Comparison of ENCODE assay signal across 38 cellular contexts in genomic region chr11:78967811-78968210, GRCh38.
"Had no signal": no experiment of that assay in that cellular context is flagged by ENCODE, and none has a peak within 500 bp of the region (broad histone marks: within the 10 kb centered on the region; RNA-seq: fewer than 3 reads in every experiment).

No MANE protein-coding gene starts in this region.

- H3K9me3 Mint-ChIP-seq: activated naive CD4-positive, alpha-beta T cell treated with anti-CD3 and anti-CD28 coated beads for 36 hours; activated naive CD4-positive, alpha-beta T cell treated with anti-CD3 and anti-CD28 coated beads, Interleukin-2, amount 10 ng/mL, durations not matched to agents 7 days and 5 days; activated naive CD4-positive, alpha-beta T cell treated with anti-CD3 and anti-CD28 coated beads, Interleukin-2, amount 50 U/mL, for 24 hours; activated naive CD4-positive, alpha-beta T cell treated with anti-CD3 and anti-CD28 coated beads, Interleukin-2, amount 50 U/mL, for 72 hours; activated naive CD8-positive, alpha-beta T cell treated with anti-CD3 and anti-CD28 coated beads for 36 hours; activated naive CD8-positive, alpha-beta T cell treated with anti-CD3 and anti-CD28 coated beads, Interleukin-2, amount 10 ng/mL, durations not matched to agents 7 days and 5 days; activated naive CD8-positive, alpha-beta T cell treated with anti-CD3 and anti-CD28 coated beads, Interleukin-2, amount 50 U/mL, for 24 hours; activated T-cell treated with anti-CD3 and anti-CD28 coated beads, Interleukin-2, amount 50 U/mL, for 24 hours; activated T-cell treated with anti-CD3 and anti-CD28 coated beads, Interleukin-2, amount 50 U/mL, for 4 hours; activated T-cell treated with anti-CD3 and anti-CD28 coated beads, Interleukin-2, amount 50 U/mL, for 72 hours; activated T-helper 1 cell treated with anti-CD3 and anti-CD28 coated beads, Interleukin-12 subunit alpha, Interleukin-12 subunit beta, Interleukin-2, Interleukin-4 antibody, amounts not matched to agents 30 ng/mL and 10 ng/mL and 1 ng/mL, durations not matched to agents 14 hours and 24 hours and 36 hours; activated T-helper 17 cell treated with anti-CD3 and anti-CD28 coated beads, Interleukin-2, amount 50 U/mL, for 72 hours; activated T-helper 2 cell treated with anti-CD3 and anti-CD28 coated beads, Interferon-gamma antibody, Interleukin-2, Interleukin-4, amounts not matched to agents 10 μg/mL and 5 μg/mL and 100 μg/mL, durations not matched to agents 14 hours and 24 hours and 36 hours; brain; central memory CD8-positive, alpha-beta T cell had no signal

- H3K9me3 ChIP-seq: adrenal gland, ascending aorta, body of pancreas, breast epithelium had no signal

- H3K36me3 Mint-ChIP-seq: activated naive CD4-positive, alpha-beta T cell treated with anti-CD3 and anti-CD28 coated beads, Interleukin-2, amount 10 ng/mL, durations not matched to agents 7 days and 5 days; activated naive CD4-positive, alpha-beta T cell treated with anti-CD3 and anti-CD28 coated beads, Interleukin-2, amount 50 U/mL, for 24 hours; activated naive CD4-positive, alpha-beta T cell treated with anti-CD3 and anti-CD28 coated beads, Interleukin-2, amount 50 U/mL, for 72 hours; activated naive CD8-positive, alpha-beta T cell; activated naive CD8-positive, alpha-beta T cell treated with anti-CD3 and anti-CD28 coated beads for 36 hours; activated naive CD8-positive, alpha-beta T cell treated with anti-CD3 and anti-CD28 coated beads, Interleukin-2, amount 10 ng/mL, durations not matched to agents 7 days and 5 days; brain had no signal

- DNase-seq: activated effector memory CD4-positive, alpha-beta T cell treated with anti-CD3 and anti-CD28 coated beads, Interleukin-2, amount 50 U/mL, for 16 hours; activated effector memory CD4-positive, alpha-beta T cell treated with Interleukin-2 at 50 U/mL for 16 hours; activated gamma-delta T cell; activated gamma-delta T cell treated with Interleukin-2 at 50 U/mL for 16 hours; activated naive CD4-positive, alpha-beta T cell; activated naive CD4-positive, alpha-beta T cell treated with anti-CD3 and anti-CD28 coated beads for 36 hours; activated naive CD4-positive, alpha-beta T cell treated with anti-CD3 and anti-CD28 coated beads, Interleukin-2, amount 10 ng/mL, durations not matched to agents 7 days and 5 days; activated naive CD4-positive, alpha-beta T cell treated with anti-CD3 and anti-CD28 coated beads, Interleukin-2, amount 50 U/mL, for 16 hours; activated naive CD4-positive, alpha-beta T cell treated with Interleukin-2 at 50 U/mL for 16 hours; activated naive CD8-positive, alpha-beta T cell treated with anti-CD3 and anti-CD28 coated beads for 36 hours; activated naive CD8-positive, alpha-beta T cell treated with anti-CD3 and anti-CD28 coated beads, Interleukin-2, amount 10 ng/mL, durations not matched to agents 7 days and 5 days; activated naive CD8-positive, alpha-beta T cell treated with anti-CD3 and anti-CD28 coated beads, Interleukin-2, amount 50 U/mL, for 24 hours; activated T-cell treated with anti-CD3 and anti-CD28 coated beads, Interleukin-2, amount 50 U/mL, for 1 hour; activated T-cell treated with anti-CD3 and anti-CD28 coated beads, Interleukin-2, amount 50 U/mL, for 24 hours; activated T-cell treated with anti-CD3 and anti-CD28 coated beads, Interleukin-2, amount 50 U/mL, for 4 hours; activated T-cell treated with anti-CD3 and anti-CD28 coated beads, Interleukin-2, amount 50 U/mL, for 48 hours; activated T-cell treated with anti-CD3 and anti-CD28 coated beads, Interleukin-2, amount 50 U/mL, for 72 hours; adrenal gland; amniotic stem cell; amygdala; anterior cingulate cortex; aorta; body of pancreas; brain microvascular endothelial cell; central memory CD4-positive, alpha-beta T cell; cerebellar nuclear complex had no signal

- H3K36me3 ChIP-seq: adrenal gland, ascending aorta, brain microvascular endothelial cell, breast epithelium, cardiac muscle cell had no signal

- FAIRE-seq: astrocyte had no signal

- H3K4me1 Mint-ChIP-seq: activated naive CD4-positive, alpha-beta T cell treated with anti-CD3 and anti-CD28 coated beads, Interleukin-2, amount 10 ng/mL, durations not matched to agents 7 days and 5 days; activated naive CD8-positive, alpha-beta T cell treated with anti-CD3 and anti-CD28 coated beads for 36 hours; activated naive CD8-positive, alpha-beta T cell treated with anti-CD3 and anti-CD28 coated beads, Interleukin-2, amount 10 ng/mL, durations not matched to agents 7 days and 5 days; activated naive CD8-positive, alpha-beta T cell treated with anti-CD3 and anti-CD28 coated beads, Interleukin-2, amount 50 U/mL, for 24 hours; activated T-helper 17 cell treated with anti-CD3 and anti-CD28 coated beads, Interleukin-2, amount 50 U/mL, for 72 hours; central memory CD8-positive, alpha-beta T cell had no signal

- H3K4me1 ChIP-seq: adrenal gland, ascending aorta, body of pancreas, breast epithelium had no signal

- H3K4me3 Mint-ChIP-seq: activated naive CD4-positive, alpha-beta T cell treated with anti-CD3 and anti-CD28 coated beads for 36 hours; activated naive CD4-positive, alpha-beta T cell treated with anti-CD3 and anti-CD28 coated beads, Interleukin-2, amount 10 ng/mL, durations not matched to agents 7 days and 5 days; activated naive CD4-positive, alpha-beta T cell treated with anti-CD3 and anti-CD28 coated beads, Interleukin-2, amount 50 U/mL, for 24 hours; activated naive CD8-positive, alpha-beta T cell; activated naive CD8-positive, alpha-beta T cell treated with anti-CD3 and anti-CD28 coated beads for 36 hours; activated naive CD8-positive, alpha-beta T cell treated with anti-CD3 and anti-CD28 coated beads, Interleukin-2, amount 10 ng/mL, durations not matched to agents 7 days and 5 days; activated naive CD8-positive, alpha-beta T cell treated with anti-CD3 and anti-CD28 coated beads, Interleukin-2, amount 50 U/mL, for 24 hours; activated T-cell treated with anti-CD3 and anti-CD28 coated beads, Interleukin-2, amount 50 U/mL, for 24 hours; activated T-cell treated with anti-CD3 and anti-CD28 coated beads, Interleukin-2, amount 50 U/mL, for 4 hours; activated T-cell treated with anti-CD3 and anti-CD28 coated beads, Interleukin-2, amount 50 U/mL, for 72 hours; activated T-helper 1 cell treated with anti-CD3 and anti-CD28 coated beads, Interleukin-12 subunit alpha, Interleukin-12 subunit beta, Interleukin-2, Interleukin-4 antibody, amounts not matched to agents 30 ng/mL and 10 ng/mL and 1 ng/mL, durations not matched to agents 14 hours and 24 hours and 36 hours; activated T-helper 17 cell treated with anti-CD3 and anti-CD28 coated beads, Interleukin-2, amount 50 U/mL, for 72 hours; brain; central memory CD8-positive, alpha-beta T cell had no signal

- H3K4me3 ChIP-seq: adrenal gland, ascending aorta, body of pancreas, breast epithelium, cardiac muscle cell had no signal

- H3K27ac Mint-ChIP-seq: activated naive CD4-positive, alpha-beta T cell treated with anti-CD3 and anti-CD28 coated beads for 36 hours; activated naive CD4-positive, alpha-beta T cell treated with anti-CD3 and anti-CD28 coated beads, Interleukin-2, amount 10 ng/mL, durations not matched to agents 7 days and 5 days; activated naive CD4-positive, alpha-beta T cell treated with anti-CD3 and anti-CD28 coated beads, Interleukin-2, amount 50 U/mL, for 24 hours; activated naive CD4-positive, alpha-beta T cell treated with anti-CD3 and anti-CD28 coated beads, Interleukin-2, amount 50 U/mL, for 72 hours; activated naive CD8-positive, alpha-beta T cell; activated naive CD8-positive, alpha-beta T cell treated with anti-CD3 and anti-CD28 coated beads for 36 hours; activated naive CD8-positive, alpha-beta T cell treated with anti-CD3 and anti-CD28 coated beads, Interleukin-2, amount 10 ng/mL, durations not matched to agents 7 days and 5 days; activated naive CD8-positive, alpha-beta T cell treated with anti-CD3 and anti-CD28 coated beads, Interleukin-2, amount 50 U/mL, for 24 hours; activated T-cell treated with anti-CD3 and anti-CD28 coated beads, Interleukin-2, amount 50 U/mL, for 24 hours; activated T-cell treated with anti-CD3 and anti-CD28 coated beads, Interleukin-2, amount 50 U/mL, for 72 hours; activated T-helper 1 cell treated with anti-CD3 and anti-CD28 coated beads, Interleukin-12 subunit alpha, Interleukin-12 subunit beta, Interleukin-2, Interleukin-4 antibody, amounts not matched to agents 30 ng/mL and 10 ng/mL and 1 ng/mL, durations not matched to agents 14 hours and 24 hours and 36 hours; activated T-helper 17 cell treated with anti-CD3 and anti-CD28 coated beads, Interleukin-2, amount 50 U/mL, for 72 hours; activated T-helper 2 cell treated with anti-CD3 and anti-CD28 coated beads, Interferon-gamma antibody, Interleukin-2, Interleukin-4, amounts not matched to agents 10 μg/mL and 5 μg/mL and 100 μg/mL, durations not matched to agents 14 hours and 24 hours and 36 hours; brain had no signal

- H3K27me3 ChIP-seq: adrenal gland, ascending aorta, body of pancreas, brain microvascular endothelial cell, breast epithelium had no signal

- H3K27ac ChIP-seq: adrenal gland, ascending aorta, body of pancreas, brain microvascular endothelial cell, breast epithelium, cardiac muscle cell had no signal
